17 cellular contexts compared by ENCODE assay signal in the genomic region with DNA sequence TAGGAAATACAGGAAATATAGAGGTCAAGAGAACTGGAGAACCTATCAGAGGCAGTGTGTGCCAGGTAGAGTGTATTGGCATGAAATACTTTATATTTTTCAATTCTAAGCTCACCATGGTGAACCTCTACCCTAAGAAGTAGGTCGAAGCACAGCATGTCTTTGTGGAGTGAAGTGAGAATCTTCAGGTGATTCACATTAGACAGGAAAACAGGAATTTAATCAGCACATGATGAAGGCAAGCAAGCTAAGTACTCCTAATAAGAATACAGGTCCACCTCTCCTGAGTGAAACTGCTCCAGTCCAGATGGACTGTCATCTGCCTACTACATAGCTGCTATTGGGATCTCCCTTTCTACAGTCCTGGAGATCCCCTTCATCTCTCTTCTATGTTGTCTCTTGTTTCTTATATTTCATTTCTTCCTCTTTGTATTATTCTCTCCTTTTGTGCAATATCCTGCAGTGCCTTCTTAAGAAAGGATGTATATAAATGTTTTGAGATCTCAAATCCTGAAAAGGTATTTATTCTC.
DNase-seq lines count a peak whose midpoint lies in the region; ATAC-seq, FAIRE-seq and TF ChIP-seq lines count a peak whose summit lies in the region.
"Had no signal": no experiment of that assay in that cellular context is flagged by ENCODE, and none has a peak within 500 bp of the region (broad histone marks: within the 10 kb centered on the region; RNA-seq: fewer than 3 reads in every experiment).

No MANE protein-coding gene starts in this region.

- no peak overlapping the region for H3K27ac ChIP-seq in foreskin keratinocyte
- H3K27ac ChIP-seq: C4-2B, PC-9, SJSA1 had no signal

- TF ChIP-seq CTCF in foreskin keratinocyte (conservative IDR thresholded peaks at IDR 0.05) (no peak), HFFc6 (IDR thresholded peaks at IDR 0.05) (no peak)

- no peaks in the 10 kb centered on the region for H3K4me1 ChIP-seq in foreskin keratinocyte
- H3K4me1 ChIP-seq: SJSA1 had no signal

- H3K27me3 Mint-ChIP-seq in HFFc6 (ENCODE audit: insufficient read depth), result no peaks in the 10 kb centered on the region

- H3K4me3 Mint-ChIP-seq in HFFc6, result no peak overlapping the region

- no peaks in the 10 kb centered on the region for H3K36me3 Mint-ChIP-seq in HFFc6 (ENCODE audit: low read depth)

- no peak overlapping the region for H3K27ac Mint-ChIP-seq in HFFc6

- H3K9me3 Mint-ChIP-seq in HFFc6, result no peaks in the 10 kb centered on the region

- peaks cover 11% of the 10 kb centered on the region for H3K4me1 Mint-ChIP-seq in HFFc6 (ENCODE audit: low read depth)

- no peak for FAIRE-seq in RCC 7860 (lab: Jason Lieb, UNC)

- ATAC-seq in GM18502 (IDR thresholded peaks at IDR 0.05; ENCODE audit: poor library complexity, unreplicated experiment), result peak; percentile 67
- peak; percentile 51 for ATAC-seq in GM21381 (IDR thresholded peaks at IDR 0.05; ENCODE audit: unreplicated experiment)
- ATAC-seq in HG02759 (IDR thresholded peaks at IDR 0.05; ENCODE audit: unreplicated experiment), result peak; percentile 68
- no peak for ATAC-seq in foreskin keratinocyte

- peak; percentile 64 for DNase-seq in cerebellar cortex (ENCODE audit: low spot score)
- DNase-seq in foreskin keratinocyte, result no peak
- DNase-seq in RCC 7860 (ENCODE audit: low spot score), result no peak
- DNase-seq in HFFc6, result no peak
- DNase-seq: COR-L47, NCI-H1048, NCI-H1436 treated with DMSO at 0.1 percent for 48 hours, NCI-H2029 treated with DMSO at 0.1 percent for 48 hours, NCI-H2171 treated with DMSO at 0.1 percent for 48 hours, NCI-H446 treated with DMSO at 0.1 percent for 48 hours, PC-9, SW 1271 had no signal

- H3K27me3 ChIP-seq in foreskin keratinocyte, result no peaks in the 10 kb centered on the region
- H3K27me3 ChIP-seq: SJSA1 had no signal
